Comparison of ENCODE assay signal across 28 cellular contexts in genomic region chr12:105955976-105956375, GRCh38.
"Had no signal": no experiment of that assay in that cellular context is flagged by ENCODE, and none has a peak within 500 bp of the region (broad histone marks: within the 10 kb centered on the region; RNA-seq: fewer than 3 reads in every experiment).

No MANE protein-coding gene starts in this region.

- H3K27ac Mint-ChIP-seq: naive thymus-derived CD8-positive, alpha-beta T cell; nephron progenitor cell had no signal

- H3K4me3 ChIP-seq: colonic mucosa, esophagus muscularis mucosa, gastroesophageal sphincter, heart right ventricle, prostate gland, right atrium auricular region, sigmoid colon, skin epidermis, suprapubic skin, thyroid gland, vagina had no signal

- ATAC-seq: gastroesophageal sphincter; left lobe of liver; naive thymus-derived CD8-positive, alpha-beta T cell; stimulated activated naive CD8-positive, alpha-beta T cell treated with anti-CD3 and anti-CD28 coated beads, Interleukin-15, amount 100 ng/mL, for 72 hours had no signal

- H3K9me3 ChIP-seq: colonic mucosa, esophagus muscularis mucosa, gastroesophageal sphincter, heart right ventricle, prostate gland, right atrium auricular region, sigmoid colon, suprapubic skin, thyroid gland, vagina had no signal

- DNase-seq: cerebellar nuclear complex; colonic mucosa; dermis blood vessel endothelial cell; effector memory CD4-positive, alpha-beta T cell; heart right ventricle; hippocampal formation; islet precursor cell; midbrain; naive thymus-derived CD8-positive, alpha-beta T cell; nephron progenitor cell; nucleus accumbens; sigmoid colon; stimulated activated CD4-positive, alpha-beta T cell treated with anti-CD3 and anti-CD28 coated beads, Interleukin-15, amount 100 ng/mL, for 24 hours; stimulated activated CD4-positive, alpha-beta T cell treated with anti-CD3 and anti-CD28 coated beads, Interleukin-2, amount 100 ng/mL, for 48 hours; stimulated activated CD8-positive, alpha-beta memory T cell treated with anti-CD3 and anti-CD28 coated beads, Interleukin-4, amount 100 ng/mL, for 48 hours; stimulated activated naive CD4-positive, alpha-beta T cell; stimulated activated naive CD8-positive, alpha-beta T cell treated with anti-CD3 and anti-CD28 coated beads, Interleukin-15, amount 100 ng/mL, for 72 hours; thyroid gland had no signal

- H3K27me3 ChIP-seq: colonic mucosa, esophagus muscularis mucosa, foreskin keratinocyte, gastroesophageal sphincter, heart right ventricle, right atrium auricular region, sigmoid colon, suprapubic skin, thyroid gland, vagina had no signal

- FAIRE-seq: endothelial cell of umbilical vein had no signal

- H3K4me1 ChIP-seq: colonic mucosa, foreskin keratinocyte, gastroesophageal sphincter, prostate gland had no signal

- H3K36me3 ChIP-seq: colonic mucosa, esophagus muscularis mucosa, gastroesophageal sphincter, heart right ventricle, prostate gland, right atrium auricular region, sigmoid colon, suprapubic skin, thyroid gland, vagina had no signal

- H3K27ac ChIP-seq: colonic mucosa, esophagus muscularis mucosa, foreskin keratinocyte, gastroesophageal sphincter, prostate gland, right atrium auricular region, sigmoid colon, skin epidermis, suprapubic skin, thyroid gland, vagina had no signal

- H3K9me3 Mint-ChIP-seq: naive thymus-derived CD8-positive, alpha-beta T cell; nephron progenitor cell; stimulated activated naive CD8-positive, alpha-beta T cell treated with anti-CD3 and anti-CD28 coated beads, Interleukin-15, amount 100 ng/mL, for 72 hours had no signal

- H3K36me3 Mint-ChIP-seq: naive thymus-derived CD8-positive, alpha-beta T cell had no signal

- H3K4me1 Mint-ChIP-seq: naive thymus-derived CD8-positive, alpha-beta T cell; stimulated activated naive CD8-positive, alpha-beta T cell treated with anti-CD3 and anti-CD28 coated beads, Interleukin-15, amount 100 ng/mL, for 72 hours had no signal

- H3K4me3 Mint-ChIP-seq: naive thymus-derived CD8-positive, alpha-beta T cell; nephron progenitor cell; stimulated activated naive CD8-positive, alpha-beta T cell treated with anti-CD3 and anti-CD28 coated beads, Interleukin-15, amount 100 ng/mL, for 72 hours had no signal
